ENCODE assay signal across 13 cellular contexts in the genomic region with DNA sequence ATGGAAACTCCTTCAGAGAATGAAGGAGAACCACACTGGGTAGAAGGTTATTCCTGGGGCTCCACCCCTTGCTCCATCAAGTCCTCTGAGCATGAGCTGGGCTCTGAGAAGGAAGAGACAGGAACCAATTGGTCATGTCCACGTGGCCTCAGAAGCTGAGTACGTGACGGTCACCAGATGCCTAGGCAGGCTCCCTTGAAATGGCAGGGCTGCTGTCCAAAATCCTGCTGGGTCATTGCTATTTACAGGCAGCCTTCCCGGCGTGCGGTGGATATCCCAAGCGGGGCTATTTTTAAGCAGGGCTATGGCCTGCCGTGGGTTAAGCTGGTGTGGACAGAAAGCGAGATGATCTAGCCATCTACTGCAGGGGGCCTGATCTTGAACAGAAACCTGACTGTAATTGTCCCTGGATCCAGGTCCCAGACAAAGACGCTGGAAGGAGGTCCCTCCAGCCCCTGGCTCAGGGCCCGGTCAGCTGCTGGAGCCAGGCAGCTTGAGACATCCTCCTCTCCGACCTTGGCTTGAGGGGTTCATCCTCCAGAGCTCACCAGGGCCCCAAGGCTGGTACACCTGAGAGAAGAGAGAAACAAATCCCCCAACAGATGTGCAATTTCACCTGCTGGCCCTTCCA. TPM values are rescaled to one million over a fixed set of nuclear protein-coding genes. Genes with fewer than 3 reads are reported as not detected.
DNase-seq lines count a peak whose midpoint lies in the region; FAIRE-seq and TF ChIP-seq lines count a peak whose summit lies in the region.
"Had no signal": no experiment of that assay in that cellular context is flagged by ENCODE, and none has a peak within 500 bp of the region (broad histone marks: within the 10 kb centered on the region; RNA-seq: fewer than 3 reads in every experiment).

No MANE protein-coding gene starts in this region.

- TF ChIP-seq CTCF in coronary artery (IDR thresholded peaks at IDR 0.05), result no peak

- peaks cover 45 to 53% (median 48%) of the 10 kb centered on the region in 3 donors for H3K4me1 ChIP-seq in skeletal muscle tissue (ENCODE audit: control insufficient read depth in 3 of 3, insufficient read depth in 3 of 3, low read length in 3 of 3)

- DNase-seq in GM04504 (ENCODE audit: low read depth) (peak; percentile 50), coronary artery (ENCODE audit: low spot score) (peak; percentile 90), DMS153 (lab: John Stamatoyannopoulos, UW) (no peak), RCC 7860 (ENCODE audit: low spot score) (no peak), NAMALWA (ENCODE audit: low spot score) (no peak), DMS53 (lab: John Stamatoyannopoulos, UW) (no peak)
- DNase-seq: activated CD4-positive, alpha-beta T cell treated with anti-CD3 and anti-CD28 coated beads, Interleukin-2, amount 10 ng/mL, durations not matched to agents 7 days and 5 days; CD4-positive, alpha-beta T cell; PC-9 had no signal

- peak overlapping the region; percentile 67 for H3K4me3 ChIP-seq in coronary artery
- H3K4me3 ChIP-seq in skeletal muscle tissue (ENCODE audit: low read length in 3 of 3), result peak overlapping the region; percentile 82 to 89 (median 88)
- H3K4me3 ChIP-seq: PC-9 had no signal

- H3K27ac ChIP-seq in coronary artery (peak overlapping the region; percentile 87 to 94), layer of hippocampus (ENCODE audit: low read depth, low read length) (peak overlapping the region; percentile 86), skeletal muscle tissue (ENCODE audit: low read depth, low read length) (peak overlapping the region; percentile 99)
- H3K27ac ChIP-seq: PC-9 had no signal

- peak overlapping the region; percentile 85 to 98 (median 95) for H3K9ac ChIP-seq in skeletal muscle tissue (ENCODE audit: low read depth in 1 of 3, low read length in 3 of 3)

- no peak for FAIRE-seq in RCC 7860 (lab: Jason Lieb, UNC)
- FAIRE-seq: islet of Langerhans had no signal

- H3K9me3 ChIP-seq in skeletal muscle tissue (ENCODE audit: control insufficient read depth in 3 of 3, low read length in 3 of 3), result no peaks in the 10 kb centered on the region

- H3K36me3 ChIP-seq in skeletal muscle tissue (ENCODE audit: control insufficient read depth in 3 of 3, insufficient read depth in 3 of 3, low read length in 3 of 3), result peaks cover 0 to 14% (median 0%) of the 10 kb centered on the region in 3 donors

- no peaks in the 10 kb centered on the region for H3K27me3 ChIP-seq in layer of hippocampus (ENCODE audit: control insufficient read depth, insufficient read depth, low read length)
- H3K27me3 ChIP-seq in skeletal muscle tissue (ENCODE audit: control insufficient read depth in 3 of 3, insufficient read depth in 3 of 3, low read length in 3 of 3), result no peaks in the 10 kb centered on the region

RNA-seq across cellular contexts. Expression of a gene that starts 0.6 kb away (rescaled TPM):
- 92.9 TPM for total RNA-seq in skeletal muscle tissue
- total RNA-seq: activated CD4-positive, alpha-beta T cell treated with anti-CD3 and anti-CD28 coated beads, Interleukin-2, amount 10 ng/mL, durations not matched to agents 7 days and 5 days; LHCN-M2; PC-9 had no signal

Comparison
In these comparisons a context has a peak if more than half of its experiments do, and no peak if none do; other contexts are left out.
1. DNase-seq: peak in GM04504 (single experiment) and coronary artery (single experiment); none in DMS153 (single experiment), RCC 7860 (single experiment), NAMALWA (single experiment) and DMS53 (single experiment).
2. Peak in every context shown above with its lines, with median percentiles within 50 percentile points of each other: H3K27ac ChIP-seq.